11 cellular contexts compared by ENCODE assay signal in genomic region chr22:45995405-45996101, GRCh38. TPM values are rescaled to one million over a fixed set of nuclear protein-coding genes. Genes with fewer than 3 reads are reported as not detected.
DNase-seq lines count a peak whose midpoint lies in the region; ATAC-seq and TF ChIP-seq lines count a peak whose summit lies in the region.
"Had no signal": no experiment of that assay in that cellular context is flagged by ENCODE, and none has a peak within 500 bp of the region (broad histone marks: within the 10 kb centered on the region; RNA-seq: fewer than 3 reads in every experiment).

No MANE protein-coding gene starts in this region.

- no peak for ATAC-seq in left ventricle myocardium superior
- ATAC-seq in activated T-cell treated with anti-CD3 and anti-CD28 coated beads, Interleukin-2, amount 50 U/mL, for 72 hours (replicated peaks in 1 of 2) = no peak

- no peak overlapping the region for H3K4me3 Mint-ChIP-seq in mesothelial cell of epicardium
- H3K4me3 Mint-ChIP-seq in activated T-cell treated with anti-CD3 and anti-CD28 coated beads, Interleukin-2, amount 50 U/mL, for 72 hours = no peak overlapping the region

- no TSS peak for BruUV-seq in A673 (replicated peaks; lab: Mats Ljungman, UMichigan)

- no peak overlapping the region for H3K4me3 ChIP-seq in A673 (ENCODE audit: low read depth, low read length, poor library complexity, severe bottlenecking)
- H3K4me3 ChIP-seq in skeletal muscle satellite cell (ENCODE audit: low read length) = peak overlapping the region; percentile 65

- H3K4me1 ChIP-seq in A673 (ENCODE audit: insufficient read depth, low read length, poor library complexity, severe bottlenecking) = peaks cover 6% of the 10 kb centered on the region
- peaks cover 49% of the 10 kb centered on the region for H3K4me1 ChIP-seq in skeletal muscle satellite cell (ENCODE audit: control insufficient read depth, insufficient read depth, low read length)

- H3K27ac ChIP-seq in A673 (ENCODE audit: low read depth, low read length, poor library complexity, severe bottlenecking) (peak overlapping the region; percentile 30), VCaP (peak overlapping the region; percentile 13; the same call in 1 of the 2 replicates)

- H3K36me3 Mint-ChIP-seq in mesothelial cell of epicardium = no peaks in the 10 kb centered on the region
- no peaks in the 10 kb centered on the region for H3K36me3 Mint-ChIP-seq in activated T-cell treated with anti-CD3 and anti-CD28 coated beads, Interleukin-2, amount 50 U/mL, for 72 hours (ENCODE audit: insufficient read depth in 2 of 2)

- peak overlapping the region; percentile 88 for H3K4me2 ChIP-seq in skeletal muscle satellite cell (ENCODE audit: low read length)

- no peak for DNase-seq in A673 (ENCODE audit: low spot score)
- peak; percentile 42 for DNase-seq in left ventricle myocardium superior
- DNase-seq in NCI-H748 (lab: John Stamatoyannopoulos, UW; ENCODE audit: unreplicated experiment) = no peak
- no peak for DNase-seq in NCI-H510A treated with DMSO at 0.1 percent for 48 hours (lab: John Stamatoyannopoulos, UW)
- DNase-seq in mesothelial cell of epicardium (ENCODE audit: low spot score in 2 of 2, unreplicated experiment in 2 of 2) = no peak
- no peak for DNase-seq in activated T-cell treated with anti-CD3 and anti-CD28 coated beads, Interleukin-2, amount 50 U/mL, for 72 hours
- DNase-seq: DMS 273 treated with DMSO at 0.1 percent for 48 hours had no signal

- no peaks in the 10 kb centered on the region for H3K9me3 Mint-ChIP-seq in mesothelial cell of epicardium
- H3K9me3 Mint-ChIP-seq in activated T-cell treated with anti-CD3 and anti-CD28 coated beads, Interleukin-2, amount 50 U/mL, for 72 hours = peaks cover 0 to 5% of the 10 kb centered on the region in 2 donors

- H3K27me3 Mint-ChIP-seq in mesothelial cell of epicardium (ENCODE audit: low read depth) = no peaks in the 10 kb centered on the region
- peaks cover 17% of the 10 kb centered on the region for H3K27me3 Mint-ChIP-seq in activated T-cell treated with anti-CD3 and anti-CD28 coated beads, Interleukin-2, amount 50 U/mL, for 72 hours (ENCODE audit: low read depth)

- intact Hi-C loops in A673 (cut with micrococcal nuclease; ENCODE audit: unreplicated experiment) = loop anchor here (10.0 kb wide), 1 partner anchor 539 kb away; the partner anchor contains the start of gene CELSR1
- intact Hi-C loops in left ventricle myocardium superior (cut with micrococcal nuclease) = loop anchor here (10.0 kb wide), 1 partner anchor 319 kb away; no protein-coding TSS in a partner anchor

- H3K9ac ChIP-seq in skeletal muscle satellite cell (ENCODE audit: low read depth, low read length) = peak overlapping the region; percentile 86

- H3K27me3 ChIP-seq in A673 (replicated peaks; ENCODE audit: insufficient read depth, low read depth, low read length, poor library complexity) = no peaks in the 10 kb centered on the region
- no peaks in the 10 kb centered on the region for H3K27me3 ChIP-seq in skeletal muscle satellite cell (ENCODE audit: control insufficient read depth, insufficient read depth, low read length)

- CTCF ChIA-PET in A673 (lab: Charles Lee) = interaction anchor here (0.5 to 1.5 kb wide), 7 partner anchors 11 to 388 kb away, joined by 3 to 10 read pairs (median 4); no protein-coding TSS in a partner anchor

- POLR2A ChIA-PET in A673 (lab: Charles Lee; ENCODE audit: low non-redundant PET) = no interaction called here

- peaks cover 4% of the 10 kb centered on the region for H3K4me1 Mint-ChIP-seq in mesothelial cell of epicardium
- H3K4me1 Mint-ChIP-seq in activated T-cell treated with anti-CD3 and anti-CD28 coated beads, Interleukin-2, amount 50 U/mL, for 72 hours (ENCODE audit: low read depth) = no peaks in the 10 kb centered on the region

- TF ChIP-seq CTCF in A673 (conservative IDR thresholded peaks at IDR 0.05; ENCODE audit: low read depth, low read length) (no peak), VCaP (conservative IDR thresholded peaks at IDR 0.05) (no peak), mesothelial cell of epicardium (IDR thresholded peaks at IDR 0.05; ENCODE audit: unreplicated experiment) (no peak)

- H3K9me3 ChIP-seq in A673 (ENCODE audit: low read depth, low read length, poor library complexity, severe bottlenecking) = no peaks in the 10 kb centered on the region
- no peaks in the 10 kb centered on the region for H3K9me3 ChIP-seq in skeletal muscle satellite cell (replicated peaks; ENCODE audit: low read length)

- H3K36me3 ChIP-seq in A673 (ENCODE audit: insufficient read depth, low read length, poor library complexity, severe bottlenecking) (no peaks in the 10 kb centered on the region), skeletal muscle satellite cell (ENCODE audit: insufficient read depth, low read length) (no peaks in the 10 kb centered on the region)

- H3K27ac Mint-ChIP-seq in mesothelial cell of epicardium = no peak overlapping the region
- H3K27ac Mint-ChIP-seq in activated T-cell treated with anti-CD3 and anti-CD28 coated beads, Interleukin-2, amount 50 U/mL, for 72 hours = no peak overlapping the region

RNA-seq across cellular contexts. Expression of gene WNT7B, which starts 18.6 kb away (rescaled TPM):
- total RNA-seq in A673 (2021) (not detected in 2 replicates), left ventricle myocardium superior (not detected), mesothelial cell of epicardium (11.2 to 12.2 TPM (median 12.0 TPM) in 3 replicates)
- not detected in 2 replicates for total RNA-seq in skeletal muscle satellite cell (2012; rRNA removed)
- not detected for total RNA-seq in activated T-cell treated with anti-CD3 and anti-CD28 coated beads, Interleukin-2, amount 50 U/mL, for 72 hours
- total RNA-seq: OCI-LY7; T-helper 2 cell treated with Interferon-gamma antibody and Interleukin-4, amounts not matched to agents 100 ng/mL and 5 ng/mL, for 36 hours had no signal

Comparison
In these comparisons a context has a peak if more than half of its experiments do, and no peak if none do; other contexts are left out.
1. RNA of gene WNT7B, which starts 18.6 kb away (total RNA-seq): 11.2 to 12.2 TPM in mesothelial cell of epicardium; not detected in A673, not detected in left ventricle myocardium superior (single experiment) and not detected in activated T-cell treated with anti-CD3 and anti-CD28 coated beads, Interleukin-2, amount 50 U/mL, for 72 hours; every median in the first group is over 10 times any median in the second.